Comparison of ENCODE assay signal across 8 cellular contexts in the genomic region with DNA sequence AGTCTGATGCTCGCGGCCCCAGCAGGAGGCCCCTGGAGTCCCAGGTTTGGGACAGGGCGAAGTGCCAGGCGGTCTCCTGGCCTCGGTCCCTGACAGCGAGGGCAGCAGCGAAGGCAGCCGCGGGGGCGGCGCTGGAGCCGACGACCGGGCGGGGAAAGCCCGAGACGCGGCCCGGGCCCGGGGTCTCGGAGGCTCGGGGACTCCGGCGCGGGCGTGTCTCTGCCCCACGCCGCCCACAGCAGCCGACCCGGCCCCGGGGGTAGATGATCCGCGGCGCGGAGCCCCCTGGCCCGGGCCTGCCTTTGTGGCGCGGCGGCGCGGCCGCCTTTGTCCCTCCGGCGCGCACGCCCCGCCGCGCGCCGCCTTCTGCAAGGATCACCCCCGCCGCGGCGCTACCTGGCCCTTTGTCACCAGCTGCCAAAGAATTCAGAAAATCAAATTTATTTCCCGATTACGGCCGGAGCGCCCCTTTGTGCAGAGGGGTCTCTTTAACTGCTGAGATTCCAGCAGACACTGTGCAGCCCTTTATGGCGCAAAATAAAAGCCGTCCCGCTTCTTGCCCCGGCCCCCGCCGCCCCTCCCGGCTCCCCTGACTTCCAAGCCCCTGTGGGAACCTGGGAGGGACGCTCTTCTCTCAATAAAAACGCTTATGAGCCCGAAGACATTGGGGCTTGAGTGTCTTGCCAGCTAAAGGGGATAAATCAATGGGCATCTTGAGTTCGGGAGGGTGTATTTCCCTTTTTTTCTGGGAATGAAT.
DNase-seq lines count a peak whose midpoint lies in the region; ATAC-seq, FAIRE-seq and TF ChIP-seq lines count a peak whose summit lies in the region.

No MANE protein-coding gene starts in this region.

- TF ChIP-seq POLR2A in thyroid gland (IDR thresholded peaks at IDR 0.05): peak in 1 of 2 donors; percentile 28

- H3K27ac Mint-ChIP-seq in activated naive CD4-positive, alpha-beta T cell treated with anti-CD3 and anti-CD28 coated beads for 36 hours: peak overlapping the region; percentile 57

- peaks cover 36 to 63% of the 10 kb centered on the region in 2 donors for H3K4me1 ChIP-seq in thyroid gland

- peaks cover 14% of the 10 kb centered on the region for H3K27me3 Mint-ChIP-seq in activated naive CD4-positive, alpha-beta T cell treated with anti-CD3 and anti-CD28 coated beads for 36 hours (ENCODE audit: low read depth)

- no peaks in the 10 kb centered on the region for H3K9me3 Mint-ChIP-seq in activated naive CD4-positive, alpha-beta T cell treated with anti-CD3 and anti-CD28 coated beads for 36 hours

- no peak for FAIRE-seq in HTR-8/SVneo (lab: Jason Lieb, UNC)

- 15 to 22% methylated on average over 24 to 37 of the region's 70 CpGs for WGBS in thyroid gland, 2 donors

- no peaks in the 10 kb centered on the region for H3K36me3 ChIP-seq in thyroid gland

- DNase-seq in GM10248 (ENCODE audit: extremely low spot score): peak; percentile 45
- peak; percentile 21 for DNase-seq in activated naive CD4-positive, alpha-beta T cell treated with anti-CD3 and anti-CD28 coated beads for 36 hours
- peak in 1 of 2 donors; percentile 20 for DNase-seq in left colon
- DNase-seq in thyroid gland: peak; percentile 59 to 61
- no peak for DNase-seq in HTR-8/SVneo (ENCODE audit: insufficient read length, low spot score)
- no peak for DNase-seq in DMS114 treated with DMSO at 0.1 percent for 48 hours (lab: John Stamatoyannopoulos, UW; ENCODE audit: unreplicated experiment)
- DNase-seq in SIG-M5 (lab: John Stamatoyannopoulos, UW): no peak

- CTCF ChIA-PET in GM10248 (lab: Yijun Ruan, JAX): no interaction called here
- CTCF ChIA-PET in activated naive CD4-positive, alpha-beta T cell treated with anti-CD3 and anti-CD28 coated beads for 36 hours (lab: Charles Lee): interaction anchor here (0.6 to 1.1 kb wide), 2 partner anchors 424 to 1391 kb away, joined by 3 read pairs; no protein-coding TSS in a partner anchor

- H3K9me3 ChIP-seq in thyroid gland: no peaks in the 10 kb centered on the region

- H3K4me1 Mint-ChIP-seq in activated naive CD4-positive, alpha-beta T cell treated with anti-CD3 and anti-CD28 coated beads for 36 hours (ENCODE audit: low read depth): peaks cover 18% of the 10 kb centered on the region

- peak overlapping the region; percentile 71 for H3K4me3 Mint-ChIP-seq in activated naive CD4-positive, alpha-beta T cell treated with anti-CD3 and anti-CD28 coated beads for 36 hours

- H3K36me3 Mint-ChIP-seq in activated naive CD4-positive, alpha-beta T cell treated with anti-CD3 and anti-CD28 coated beads for 36 hours (ENCODE audit: low read depth): no peaks in the 10 kb centered on the region

- POLR2A ChIA-PET in GM10248 (lab: Yijun Ruan, JAX): no interaction called here

- H3K27me3 ChIP-seq in thyroid gland: no peaks in the 10 kb centered on the region

- intact Hi-C loops in activated naive CD4-positive, alpha-beta T cell treated with anti-CD3 and anti-CD28 coated beads for 36 hours (cut with micrococcal nuclease): no loop called here
- intact Hi-C loops in left colon (cut with DNase I, micrococcal nuclease) (no loop called here), thyroid gland (cut with DNase I) (no loop called here)

- peak overlapping the region; percentile 66 to 86 (median 72) for H3K27ac ChIP-seq in thyroid gland

- H3K4me3 ChIP-seq in thyroid gland (replicated peaks in 1 of 3): peak overlapping the region in 1 of 3 donors; percentile 17

- no peak for TF ChIP-seq CTCF in GM10248 (IDR thresholded peaks at IDR 0.05; ENCODE audit: control extremely low read depth, extremely low read depth, low read depth, missing control alignments)
- no peak for TF ChIP-seq CTCF in thyroid gland (IDR thresholded peaks at IDR 0.05)

- ATAC-seq in HG02885 (IDR thresholded peaks at IDR 0.05; ENCODE audit: poor library complexity, unreplicated experiment) (peak; percentile 46), left colon (peak; percentile 49)

Comparison
In these comparisons a context has a peak if more than half of its experiments do, and no peak if none do; other contexts are left out.
1. DNase-seq: peak in GM10248 (single experiment), activated naive CD4-positive, alpha-beta T cell treated with anti-CD3 and anti-CD28 coated beads for 36 hours (single experiment) and thyroid gland (2 of 2); none in HTR-8/SVneo (single experiment), DMS114 treated with DMSO at 0.1 percent for 48 hours (single experiment) and SIG-M5 (single experiment).